Comparison of ENCODE assay signal across 1 cellular context in genomic region chr20:48621256-48622078, GRCh38.
TF ChIP-seq lines count a peak whose summit lies in the region.

No MANE protein-coding gene starts in this region.

TF ChIP-seq in HepG2, 621 proteins besides CTCF, POLR2A, EP300 and RAD21 (continued from another document and continues in another):
- TF ChIP-seq ZNF280B (CRISPR knock-in tag; IDR thresholded peaks at IDR 0.05; ENCODE audit: borderline replicate concordance) (no peak), ZNF619 (CRISPR knock-in tag; IDR thresholded peaks at IDR 0.05) (0 out of 2 replicates have a peak, but pooled peaks have one; percentile 9), ERF (CRISPR knock-in tag; IDR thresholded peaks at IDR 0.05) (0 out of 2 replicates have a peak, but pooled peaks have one; percentile 2), AKNA (CRISPR knock-in tag; IDR thresholded peaks at IDR 0.05; ENCODE audit: borderline replicate concordance) (no peak), ZNF282 (IDR thresholded peaks at IDR 0.05; ENCODE audit: partially characterized antibody) (no peak), ZNF143 (CRISPR knock-in tag; IDR thresholded peaks at IDR 0.05) (no peak), RELA (CRISPR knock-in tag; IDR thresholded peaks at IDR 0.05) (no peak), GATA4 (IDR thresholded peaks at IDR 0.05; ENCODE audit: borderline replicate concordance, low read depth) (no peak), NR0B2 (CRISPR knock-in tag; IDR thresholded peaks at IDR 0.05) (no peak), GTF3A (CRISPR knock-in tag; conservative IDR thresholded peaks at IDR 0.05) (no peak), ZNF468 (CRISPR knock-in tag; IDR thresholded peaks at IDR 0.05) (no peak), ZNF646 (CRISPR knock-in tag; IDR thresholded peaks at IDR 0.05) (no peak), ONECUT2 (CRISPR knock-in tag; IDR thresholded peaks at IDR 0.05) (no peak), NR2F1 (CRISPR knock-in tag; IDR thresholded peaks at IDR 0.05) (no peak), MTERF4 (CRISPR knock-in tag; IDR thresholded peaks at IDR 0.05) (no peak), ZNF33B (CRISPR knock-in tag; IDR thresholded peaks at IDR 0.05) (no peak), DNMT1 (CRISPR knock-in tag; IDR thresholded peaks at IDR 0.05) (0 out of 2 replicates have a peak, but pooled peaks have one; percentile 5), KLF12 (CRISPR knock-in tag; IDR thresholded peaks at IDR 0.05; ENCODE audit: borderline replicate concordance) (0 out of 2 replicates have a peak, but pooled peaks have one; percentile 10), ZNF775 (CRISPR knock-in tag; IDR thresholded peaks at IDR 0.05; ENCODE audit: borderline replicate concordance) (no peak), SMAD1 (CRISPR knock-in tag; IDR thresholded peaks at IDR 0.05; ENCODE audit: borderline replicate concordance, low read depth) (peak; percentile 7; the same call in 1 of the 2 replicates), ZNF556 (CRISPR knock-in tag; IDR thresholded peaks at IDR 0.05; ENCODE audit: borderline replicate concordance) (no peak), ZNF691 (CRISPR knock-in tag; IDR thresholded peaks at IDR 0.05; ENCODE audit: borderline replicate concordance, low read depth) (no peak), ZNF83 (CRISPR knock-in tag; IDR thresholded peaks at IDR 0.05; ENCODE audit: borderline replicate concordance) (no peak), HNRNPH1 (optimal IDR thresholded peaks at IDR 0.05; ENCODE audit: low read depth, low read length) (no peak), DRAP1 (CRISPR knock-in tag; IDR thresholded peaks at IDR 0.05) (no peak), RORA (CRISPR knock-in tag; IDR thresholded peaks at IDR 0.05) (no peak), ZNF768 (CRISPR knock-in tag; IDR thresholded peaks at IDR 0.05) (0 out of 2 replicates have a peak, but pooled peaks have one; percentile 0), ZFX (CRISPR knock-in tag; IDR thresholded peaks at IDR 0.05; ENCODE audit: low read depth) (no peak), SALL2 (CRISPR knock-in tag; IDR thresholded peaks at IDR 0.05) (peak; percentile 3; the same call in 1 of the 2 replicates), ZNF737 (CRISPR knock-in tag; IDR thresholded peaks at IDR 0.05; ENCODE audit: borderline replicate concordance) (0 out of 2 replicates have a peak, but pooled peaks have one; percentile 32), ZNF713 (CRISPR knock-in tag; IDR thresholded peaks at IDR 0.05) (0 out of 2 replicates have a peak, but pooled peaks have one; percentile 16), ARID5B (CRISPR knock-in tag; IDR thresholded peaks at IDR 0.05) (no peak), ZBTB4 (CRISPR knock-in tag; IDR thresholded peaks at IDR 0.05; ENCODE audit: borderline replicate concordance) (no peak), NONO (IDR thresholded peaks at IDR 0.05) (no peak), NONO (CRISPR knock-in tag; conservative IDR thresholded peaks at IDR 0.05) (no peak)
